ENCODE assay signal across 1 cellular context in genomic region chr13:110915057-110915873, GRCh38.
A peak's percentile ranks its signal among the peaks of the same experiment; 100 is the strongest.
TF ChIP-seq lines count a peak whose summit lies in the region.

Gene ANKRD10 (minus strand): TSS chr13:110915069. CDS start chr13:110914934, 135 bp downstream.

TF ChIP-seq in HepG2, 621 proteins besides CTCF, POLR2A, EP300 and RAD21 (continued from another document and continues in another):
- no peak for TF ChIP-seq ZNF280D (CRISPR knock-in tag; IDR thresholded peaks at IDR 0.05)
- TF ChIP-seq BATF2 (CRISPR knock-in tag; IDR thresholded peaks at IDR 0.05): peak; percentile 3; the same call in 1 of the 2 replicates
- no peak for TF ChIP-seq ZNF563 (CRISPR knock-in tag; IDR thresholded peaks at IDR 0.05)
- TF ChIP-seq NR3C1 (CRISPR knock-in tag; IDR thresholded peaks at IDR 0.05): no peak
- no peak for TF ChIP-seq KLF6 (CRISPR knock-in tag; IDR thresholded peaks at IDR 0.05)
- TF ChIP-seq RBM22 (optimal IDR thresholded peaks at IDR 0.05; ENCODE audit: low read length): no peak
- TF ChIP-seq UBTF (CRISPR knock-in tag; IDR thresholded peaks at IDR 0.05): no peak; the same call in 1 of the 2 replicates
- no peak for TF ChIP-seq PLSCR1 (CRISPR knock-in tag; IDR thresholded peaks at IDR 0.05; ENCODE audit: borderline replicate concordance)
- no peak for TF ChIP-seq PCBP2 (optimal IDR thresholded peaks at IDR 0.05; ENCODE audit: low read depth, low read length, poor library complexity, severe bottlenecking)
- no peak for TF ChIP-seq PRDM4 (CRISPR knock-in tag; IDR thresholded peaks at IDR 0.05; ENCODE audit: borderline replicate concordance)
- no peak for TF ChIP-seq RXRB (CRISPR knock-in tag; IDR thresholded peaks at IDR 0.05; ENCODE audit: borderline replicate concordance)
- TF ChIP-seq HDAC2 (CRISPR knock-in tag; IDR thresholded peaks at IDR 0.05): no peak
- no peak for TF ChIP-seq MAFG (CRISPR knock-in tag; IDR thresholded peaks at IDR 0.05)
- no peak for TF ChIP-seq ZNF740 (CRISPR knock-in tag; IDR thresholded peaks at IDR 0.05)
- TF ChIP-seq ZUFSP (CRISPR knock-in tag; IDR thresholded peaks at IDR 0.05; ENCODE audit: borderline replicate concordance): no peak
- no peak for TF ChIP-seq FIP1L1 (IDR thresholded peaks at IDR 0.05; ENCODE audit: borderline replicate concordance, insufficient read depth, low read depth, low read length)
- no peak for TF ChIP-seq ZNF609 (CRISPR knock-in tag; IDR thresholded peaks at IDR 0.05; ENCODE audit: borderline replicate concordance)
- TF ChIP-seq REPIN1 (CRISPR knock-in tag; IDR thresholded peaks at IDR 0.05; ENCODE audit: borderline replicate concordance, low read depth): no peak
- no peak for TF ChIP-seq LRRFIP1 (CRISPR knock-in tag; conservative IDR thresholded peaks at IDR 0.05)
- TF ChIP-seq SCMH1 (CRISPR knock-in tag; IDR thresholded peaks at IDR 0.05; ENCODE audit: borderline replicate concordance): no peak
- TF ChIP-seq REST (IDR thresholded peaks at IDR 0.05; ENCODE audit: borderline replicate concordance in 1 of 2, low read depth in 1 of 2, low read length in 2 of 2): no peak
